8 cellular contexts compared by ENCODE assay signal in the genomic region with DNA sequence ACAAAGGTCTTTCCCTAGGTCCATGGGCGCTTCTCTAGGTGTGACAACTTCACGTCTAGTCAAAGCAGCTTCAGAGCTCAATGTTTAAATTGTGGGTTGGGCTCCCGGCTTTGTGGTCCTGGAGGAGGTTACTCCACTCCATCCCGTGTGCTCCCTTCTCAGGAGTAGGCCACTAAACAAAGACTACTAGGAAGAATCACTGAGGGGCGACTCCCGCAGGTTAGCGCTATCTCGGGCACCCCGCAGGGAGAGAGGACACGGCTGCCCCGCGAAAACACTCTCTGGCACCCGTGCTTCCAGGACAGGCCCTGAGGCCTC. TPM values are rescaled to one million over a fixed set of nuclear protein-coding genes. Genes with fewer than 3 reads are reported as not detected.
DNase-seq lines count a peak whose midpoint lies in the region; ATAC-seq, FAIRE-seq and TF ChIP-seq lines count a peak whose summit lies in the region.

No MANE protein-coding gene starts in this region.

- no peaks in the 10 kb centered on the region for H3K9me3 Mint-ChIP-seq in CD8-positive, alpha-beta memory T cell
- H3K9me3 Mint-ChIP-seq in endodermal cell: no peaks in the 10 kb centered on the region
- no peaks in the 10 kb centered on the region for H3K9me3 Mint-ChIP-seq in naive thymus-derived CD8-positive, alpha-beta T cell

- H3K4me3 ChIP-seq in CD8-positive, alpha-beta memory T cell (ENCODE audit: low read length): peak overlapping the region; percentile 69
- peak overlapping the region; percentile 82 for H3K4me3 ChIP-seq in endodermal cell (ENCODE audit: low read length)

- peak in 1 of 5 donors; percentile 12 for DNase-seq in CD8-positive, alpha-beta memory T cell
- DNase-seq in RWPE1 (ENCODE audit: low spot score) (peak; percentile 46), endodermal cell (peak; percentile 81), NCI-H774 (lab: John Stamatoyannopoulos, UW) (no peak), GM12891 (ENCODE audit: insufficient read length, low spot score) (no peak)
- DNase-seq in naive thymus-derived CD8-positive, alpha-beta T cell: peak in 2 of 10 donors; percentile 3 to 23

- CTCF ChIA-PET in CD8-positive, alpha-beta memory T cell (lab: Charles Lee): interaction anchor here (0.9 to 1.1 kb wide), 2 partner anchors 41 to 50 kb away, joined by 3 read pairs; a partner anchor contains a TSS
- CTCF ChIA-PET in RWPE1 (lab: Yijun Ruan, JAX): no interaction called here

- H3K4me1 ChIP-seq in CD8-positive, alpha-beta memory T cell (ENCODE audit: insufficient read depth, low read length): peaks cover 33% of the 10 kb centered on the region
- peaks cover 7% of the 10 kb centered on the region for H3K4me1 ChIP-seq in endodermal cell (ENCODE audit: control insufficient read depth, insufficient read depth, low read length)

- no peak for TF ChIP-seq POLR2A in GM12891 (IDR thresholded peaks at IDR 0.05; ENCODE audit: low read depth, low read length)

- H3K4me1 Mint-ChIP-seq in CD8-positive, alpha-beta memory T cell: peaks cover 38 to 50% (median 48%) of the 10 kb centered on the region in 3 donors
- H3K4me1 Mint-ChIP-seq in endodermal cell: peaks cover 23% of the 10 kb centered on the region
- peaks cover 18 to 51% (median 44%) of the 10 kb centered on the region in 4 donors for H3K4me1 Mint-ChIP-seq in naive thymus-derived CD8-positive, alpha-beta T cell

- peak overlapping the region; percentile 84 for H3K27ac ChIP-seq in CD8-positive, alpha-beta memory T cell (ENCODE audit: low read depth, low read length)
- H3K27ac ChIP-seq in RWPE1 (peak overlapping the region; percentile 82), endodermal cell (ENCODE audit: low read depth, low read length) (no peak overlapping the region)

- peaks cover 12% of the 10 kb centered on the region for H3K36me3 ChIP-seq in CD8-positive, alpha-beta memory T cell (ENCODE audit: insufficient read depth, low read length)
- H3K36me3 ChIP-seq in endodermal cell (ENCODE audit: control insufficient read depth, insufficient read depth, low read length): peaks cover 40% of the 10 kb centered on the region

- peak overlapping the region; percentile 77 for H3K9ac ChIP-seq in endodermal cell (ENCODE audit: extremely low read depth, low read length, poor library complexity, severe bottlenecking)

- H3K27ac Mint-ChIP-seq in CD8-positive, alpha-beta memory T cell: peak overlapping the region; percentile 83 to 96 (median 91)
- peak overlapping the region; percentile 85 for H3K27ac Mint-ChIP-seq in endodermal cell
- H3K27ac Mint-ChIP-seq in naive thymus-derived CD8-positive, alpha-beta T cell: peak overlapping the region; percentile 86 to 96 (median 92)

- no peak for FAIRE-seq in GM12891 (lab: Jason Lieb, UNC)

- H3K27me3 ChIP-seq in CD8-positive, alpha-beta memory T cell (ENCODE audit: insufficient read depth, low read length, poor library complexity, severe bottlenecking): no peaks in the 10 kb centered on the region
- H3K27me3 ChIP-seq in endodermal cell (ENCODE audit: control insufficient read depth, insufficient read depth, low read length, poor library complexity, severe bottlenecking): peaks cover 28% of the 10 kb centered on the region

- ATAC-seq in GM21576 (IDR thresholded peaks at IDR 0.05; ENCODE audit: unreplicated experiment): peak; percentile 13
- peak; percentile 6 to 7 for ATAC-seq in naive thymus-derived CD8-positive, alpha-beta T cell
- ATAC-seq in HG02798 (IDR thresholded peaks at IDR 0.05; ENCODE audit: poor library complexity, unreplicated experiment): no peak

- peak overlapping the region; percentile 86 to 91 (median 90) for H3K4me3 Mint-ChIP-seq in CD8-positive, alpha-beta memory T cell
- H3K4me3 Mint-ChIP-seq in endodermal cell: peak overlapping the region; percentile 81
- peak overlapping the region; percentile 84 to 94 (median 90) for H3K4me3 Mint-ChIP-seq in naive thymus-derived CD8-positive, alpha-beta T cell

- no peaks in the 10 kb centered on the region for H3K9me3 ChIP-seq in CD8-positive, alpha-beta memory T cell (ENCODE audit: low read length)
- H3K9me3 ChIP-seq in endodermal cell (ENCODE audit: control insufficient read depth, low read length): no peaks in the 10 kb centered on the region

- POLR2A ChIA-PET in CD8-positive, alpha-beta memory T cell (lab: Charles Lee): no interaction called here
- POLR2A ChIA-PET in RWPE1 (lab: Yijun Ruan, JAX; ENCODE audit: low non-redundant PET): no interaction called here
- POLR2A ChIA-PET in naive thymus-derived CD8-positive, alpha-beta T cell (lab: Charles Lee): interaction anchor here (1.0 to 5.4 kb wide), 2 partner anchors 41 to 104 kb away, joined by 3 to 46 read pairs; a partner anchor contains a TSS

- H3K36me3 Mint-ChIP-seq in CD8-positive, alpha-beta memory T cell: peaks cover 0 to 32% (median 2%) of the 10 kb centered on the region in 3 donors
- peaks cover 28% of the 10 kb centered on the region for H3K36me3 Mint-ChIP-seq in endodermal cell (ENCODE audit: low read depth)
- H3K36me3 Mint-ChIP-seq in naive thymus-derived CD8-positive, alpha-beta T cell: peaks cover 0 to 39% (median 2%) of the 10 kb centered on the region in 3 donors

- no peaks in the 10 kb centered on the region for H3K27me3 Mint-ChIP-seq in CD8-positive, alpha-beta memory T cell
- peaks cover 25% of the 10 kb centered on the region for H3K27me3 Mint-ChIP-seq in endodermal cell (ENCODE audit: insufficient read depth)
- no peaks in the 10 kb centered on the region for H3K27me3 Mint-ChIP-seq in naive thymus-derived CD8-positive, alpha-beta T cell

- WGBS in endodermal cell (ENCODE audit: insufficient coverage in 1 of 2, insufficient read length in 1 of 2), 2 experiments: 5 to 8% methylated on average over 6 to 13 of the region's 13 CpGs

- TF ChIP-seq CTCF in RWPE1 (conservative IDR thresholded peaks at IDR 0.05; ENCODE audit: low read depth) (no peak), endodermal cell (conservative IDR thresholded peaks at IDR 0.05) (no peak)

TF ChIP-seq in GM12891, 5 proteins besides CTCF, POLR2A, EP300 and RAD21:
- TF ChIP-seq TAF1 (IDR thresholded peaks at IDR 0.05; ENCODE audit: low read depth, low read length) (no peak), POLR2AphosphoS5 (IDR thresholded peaks at IDR 0.05; ENCODE audit: low read depth, low read length) (no peak), SPI1 (IDR thresholded peaks at IDR 0.05; ENCODE audit: low read depth, low read length) (no peak), POU2F2 (IDR thresholded peaks at IDR 0.05; ENCODE audit: low read depth, low read length) (no peak), PAX5 (IDR thresholded peaks at IDR 0.05; ENCODE audit: insufficient read depth, low read length, severe bottlenecking) (no peak)
TF ChIP-seq in GM12891: peak in this region for 0.

RNA-seq across cellular contexts. Expression of a gene that starts 0.5 kb away (rescaled TPM):
- total RNA-seq in CD8-positive, alpha-beta memory T cell: 10 to 100 TPM; 59.4 to 63.9 TPM
- polyA plus RNA-seq in CD8-positive, alpha-beta memory T cell: 30.0 TPM
- 10 to 100 TPM; 87.3 to 92.1 TPM for total RNA-seq in endodermal cell
- 74.3 TPM for polyA plus RNA-seq in endodermal cell (2013, experiment 1 of 2)
- 56.8 TPM for polyA plus RNA-seq in endodermal cell (2013, experiment 2 of 2)
- total RNA-seq in naive thymus-derived CD8-positive, alpha-beta T cell: 100 to 1,000 TPM; 122 to 133 TPM
- polyA plus RNA-seq in naive thymus-derived CD8-positive, alpha-beta T cell: 10 to 100 TPM; 13.1 to 38.2 (median 13.9) TPM
- 32.6 TPM for polyA plus RNA-seq in GM12891 (2012; ENCODE audit: low read depth, missing spikeins)

RNA-seq across cellular contexts. Expression of a gene that starts 40.9 kb away (rescaled TPM):
- total RNA-seq in CD8-positive, alpha-beta memory T cell: 1,000 to 10,000 TPM; 2,146 to 2,187 TPM
- 337 TPM for polyA plus RNA-seq in CD8-positive, alpha-beta memory T cell
- 1,000 to 10,000 TPM; 2,197 to 2,355 TPM for total RNA-seq in endodermal cell
- 1,203 TPM for polyA plus RNA-seq in endodermal cell (2013, experiment 1 of 2)
- 1,289 TPM for polyA plus RNA-seq in endodermal cell (2013, experiment 2 of 2)
- 100 to 1,000 TPM; 277 to 285 TPM for total RNA-seq in naive thymus-derived CD8-positive, alpha-beta T cell
- 100 to 1,000 TPM; 305 to 330 (median 318) TPM for polyA plus RNA-seq in naive thymus-derived CD8-positive, alpha-beta T cell
- 1,892 TPM for polyA plus RNA-seq in GM12891 (2012; ENCODE audit: low read depth, missing spikeins)

RNA-seq across cellular contexts. Expression of a gene that starts 48.1 kb away (rescaled TPM):
- total RNA-seq in CD8-positive, alpha-beta memory T cell: under 1 TPM; 0.53 to 0.68 TPM
- polyA plus RNA-seq in CD8-positive, alpha-beta memory T cell: not detected
- under 1 TPM; 0.46 to 0.62 TPM for total RNA-seq in endodermal cell
- polyA plus RNA-seq in endodermal cell (2013, experiment 1 of 2): 1.5 TPM
- polyA plus RNA-seq in endodermal cell (2013, experiment 2 of 2): 1.4 TPM
- 1 to 10 TPM; 4.7 to 5.9 TPM for total RNA-seq in naive thymus-derived CD8-positive, alpha-beta T cell
- polyA plus RNA-seq in naive thymus-derived CD8-positive, alpha-beta T cell: under 1 TPM in 1 of 3 donors, not detected in 2; 0.18 TPM
- polyA plus RNA-seq in GM12891 (2012; ENCODE audit: low read depth, missing spikeins): 0.31 TPM

Comparison
In these comparisons a context has a peak if more than half of its experiments do, and no peak if none do; other contexts are left out.
1. DNase-seq: peak in RWPE1 (single experiment) and endodermal cell (single experiment); none in NCI-H774 (single experiment) and GM12891 (single experiment).
2. RNA of a gene that starts 40.9 kb away (total RNA-seq): 2,197 to 2,355 TPM in endodermal cell and 2,146 to 2,187 TPM in CD8-positive, alpha-beta memory T cell; 277 to 285 TPM in naive thymus-derived CD8-positive, alpha-beta T cell; every median in the first group is over 4 times any median in the second.
3. Peak in every context shown above with its lines, with median percentiles within 50 percentile points of each other: H3K27ac Mint-ChIP-seq and H3K4me3 Mint-ChIP-seq.